In the genomic region with DNA sequence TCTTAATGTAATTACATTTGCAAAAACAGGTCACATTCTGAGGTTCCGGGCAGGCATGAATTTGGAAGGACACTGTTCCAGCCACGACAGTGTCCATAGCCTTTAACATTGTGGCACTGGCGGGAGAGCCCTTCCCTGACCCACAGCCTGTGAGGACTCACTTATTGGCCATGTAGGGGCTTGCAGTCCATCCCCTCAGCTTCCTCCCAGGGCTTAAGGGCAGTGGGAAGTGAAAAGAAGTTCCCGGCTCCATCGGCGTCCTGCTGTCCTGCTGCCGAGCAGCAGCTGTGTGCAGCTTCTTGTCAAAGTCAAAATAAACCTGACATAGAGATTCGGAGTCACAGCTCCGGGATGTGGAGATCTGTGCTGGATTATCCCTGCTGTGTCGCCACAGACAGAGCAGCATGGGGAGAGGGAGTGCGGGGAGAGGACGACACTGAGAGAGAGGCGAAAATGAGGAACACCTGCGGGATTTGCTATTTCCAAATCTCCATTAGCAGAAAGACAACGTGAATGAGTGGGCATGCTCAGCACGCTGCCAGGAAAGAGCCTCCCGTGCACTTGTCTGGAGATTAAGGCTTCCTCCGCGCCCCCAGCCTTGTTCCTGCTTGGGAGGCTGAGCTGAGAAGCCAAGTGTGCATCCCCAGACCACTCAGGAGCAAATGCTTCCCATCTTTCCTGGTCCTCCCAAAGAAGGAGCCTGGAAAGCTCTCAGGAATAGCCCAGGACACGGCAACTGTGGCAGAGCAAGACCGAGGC, we compare ENCODE assay signal across 1 cellular context.
TF ChIP-seq lines count a peak whose summit lies in the region.

No MANE protein-coding gene starts in this region.

TF ChIP-seq in HepG2, 621 proteins besides CTCF, POLR2A, EP300 and RAD21:
- TF ChIP-seq, protein P1, sequence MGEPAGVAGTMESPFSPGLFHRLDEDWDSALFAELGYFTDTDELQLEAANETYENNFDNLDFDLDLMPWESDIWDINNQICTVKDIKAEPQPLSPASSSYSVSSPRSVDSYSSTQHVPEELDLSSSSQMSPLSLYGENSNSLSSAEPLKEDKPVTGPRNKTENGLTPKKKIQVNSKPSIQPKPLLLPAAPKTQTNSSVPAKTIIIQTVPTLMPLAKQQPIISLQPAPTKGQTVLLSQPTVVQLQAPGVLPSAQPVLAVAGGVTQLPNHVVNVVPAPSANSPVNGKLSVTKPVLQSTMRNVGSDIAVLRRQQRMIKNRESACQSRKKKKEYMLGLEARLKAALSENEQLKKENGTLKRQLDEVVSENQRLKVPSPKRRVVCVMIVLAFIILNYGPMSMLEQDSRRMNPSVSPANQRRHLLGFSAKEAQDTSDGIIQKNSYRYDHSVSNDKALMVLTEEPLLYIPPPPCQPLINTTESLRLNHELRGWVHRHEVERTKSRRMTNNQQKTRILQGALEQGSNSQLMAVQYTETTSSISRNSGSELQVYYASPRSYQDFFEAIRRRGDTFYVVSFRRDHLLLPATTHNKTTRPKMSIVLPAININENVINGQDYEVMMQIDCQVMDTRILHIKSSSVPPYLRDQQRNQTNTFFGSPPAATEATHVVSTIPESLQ (CRISPR knock-in tag; conservative IDR thresholded peaks at IDR 0.05), result no peak
- no peak for TF ChIP-seq THYN1 (CRISPR knock-in tag; IDR thresholded peaks at IDR 0.05; ENCODE audit: borderline replicate concordance, low read depth)
- no peak for TF ChIP-seq MEF2D (CRISPR knock-in tag; IDR thresholded peaks at IDR 0.05)
- TF ChIP-seq HMG20B (CRISPR knock-in tag; conservative IDR thresholded peaks at IDR 0.05), result no peak
- TF ChIP-seq MYNN (CRISPR knock-in tag; IDR thresholded peaks at IDR 0.05; ENCODE audit: low read depth), result no peak
- no peak for TF ChIP-seq HOXD1 (CRISPR knock-in tag; IDR thresholded peaks at IDR 0.05)
- TF ChIP-seq DMAP1 (CRISPR knock-in tag; IDR thresholded peaks at IDR 0.05), result no peak
- TF ChIP-seq, protein P2, sequence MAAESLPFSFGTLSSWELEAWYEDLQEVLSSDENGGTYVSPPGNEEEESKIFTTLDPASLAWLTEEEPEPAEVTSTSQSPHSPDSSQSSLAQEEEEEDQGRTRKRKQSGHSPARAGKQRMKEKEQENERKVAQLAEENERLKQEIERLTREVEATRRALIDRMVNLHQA (CRISPR knock-in tag; IDR thresholded peaks at IDR 0.05), result no peak
- no peak for TF ChIP-seq ZNF629 (CRISPR knock-in tag; conservative IDR thresholded peaks at IDR 0.05)
- TF ChIP-seq, protein P3, sequence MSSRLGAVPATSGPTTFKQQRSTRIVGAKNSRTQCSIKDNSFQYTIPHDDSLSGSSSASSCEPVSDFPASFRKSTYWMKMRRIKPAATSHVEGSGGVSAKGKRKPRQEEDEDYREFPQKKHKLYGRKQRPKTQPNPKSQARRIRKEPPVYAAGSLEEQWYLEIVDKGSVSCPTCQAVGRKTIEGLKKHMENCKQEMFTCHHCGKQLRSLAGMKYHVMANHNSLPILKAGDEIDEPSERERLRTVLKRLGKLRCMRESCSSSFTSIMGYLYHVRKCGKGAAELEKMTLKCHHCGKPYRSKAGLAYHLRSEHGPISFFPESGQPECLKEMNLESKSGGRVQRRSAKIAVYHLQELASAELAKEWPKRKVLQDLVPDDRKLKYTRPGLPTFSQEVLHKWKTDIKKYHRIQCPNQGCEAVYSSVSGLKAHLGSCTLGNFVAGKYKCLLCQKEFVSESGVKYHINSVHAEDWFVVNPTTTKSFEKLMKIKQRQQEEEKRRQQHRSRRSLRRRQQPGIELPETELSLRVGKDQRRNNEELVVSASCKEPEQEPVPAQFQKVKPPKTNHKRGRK (CRISPR knock-in tag; IDR thresholded peaks at IDR 0.05), result no peak
- TF ChIP-seq, protein P4, sequence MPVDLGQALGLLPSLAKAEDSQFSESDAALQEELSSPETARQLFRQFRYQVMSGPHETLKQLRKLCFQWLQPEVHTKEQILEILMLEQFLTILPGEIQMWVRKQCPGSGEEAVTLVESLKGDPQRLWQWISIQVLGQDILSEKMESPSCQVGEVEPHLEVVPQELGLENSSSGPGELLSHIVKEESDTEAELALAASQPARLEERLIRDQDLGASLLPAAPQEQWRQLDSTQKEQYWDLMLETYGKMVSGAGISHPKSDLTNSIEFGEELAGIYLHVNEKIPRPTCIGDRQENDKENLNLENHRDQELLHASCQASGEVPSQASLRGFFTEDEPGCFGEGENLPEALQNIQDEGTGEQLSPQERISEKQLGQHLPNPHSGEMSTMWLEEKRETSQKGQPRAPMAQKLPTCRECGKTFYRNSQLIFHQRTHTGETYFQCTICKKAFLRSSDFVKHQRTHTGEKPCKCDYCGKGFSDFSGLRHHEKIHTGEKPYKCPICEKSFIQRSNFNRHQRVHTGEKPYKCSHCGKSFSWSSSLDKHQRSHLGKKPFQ (CRISPR knock-in tag; IDR thresholded peaks at IDR 0.05; ENCODE audit: insufficient replicate concordance), result no peak
- TF ChIP-seq ZNF841 (CRISPR knock-in tag; IDR thresholded peaks at IDR 0.05; ENCODE audit: borderline replicate concordance), result no peak
- TF ChIP-seq, protein P5, sequence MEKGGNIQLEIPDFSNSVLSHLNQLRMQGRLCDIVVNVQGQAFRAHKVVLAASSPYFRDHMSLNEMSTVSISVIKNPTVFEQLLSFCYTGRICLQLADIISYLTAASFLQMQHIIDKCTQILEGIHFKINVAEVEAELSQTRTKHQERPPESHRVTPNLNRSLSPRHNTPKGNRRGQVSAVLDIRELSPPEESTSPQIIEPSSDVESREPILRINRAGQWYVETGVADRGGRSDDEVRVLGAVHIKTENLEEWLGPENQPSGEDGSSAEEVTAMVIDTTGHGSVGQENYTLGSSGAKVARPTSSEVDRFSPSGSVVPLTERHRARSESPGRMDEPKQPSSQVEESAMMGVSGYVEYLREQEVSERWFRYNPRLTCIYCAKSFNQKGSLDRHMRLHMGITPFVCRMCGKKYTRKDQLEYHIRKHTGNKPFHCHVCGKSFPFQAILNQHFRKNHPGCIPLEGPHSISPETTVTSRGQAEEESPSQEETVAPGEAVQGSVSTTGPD (CRISPR knock-in tag; IDR thresholded peaks at IDR 0.05), result no peak
- TF ChIP-seq POLR2G (IDR thresholded peaks at IDR 0.05; ENCODE audit: low read depth, low read length), result no peak
- TF ChIP-seq HMG20A (CRISPR knock-in tag; IDR thresholded peaks at IDR 0.05; ENCODE audit: borderline replicate concordance), result no peak
- TF ChIP-seq, protein P6, sequence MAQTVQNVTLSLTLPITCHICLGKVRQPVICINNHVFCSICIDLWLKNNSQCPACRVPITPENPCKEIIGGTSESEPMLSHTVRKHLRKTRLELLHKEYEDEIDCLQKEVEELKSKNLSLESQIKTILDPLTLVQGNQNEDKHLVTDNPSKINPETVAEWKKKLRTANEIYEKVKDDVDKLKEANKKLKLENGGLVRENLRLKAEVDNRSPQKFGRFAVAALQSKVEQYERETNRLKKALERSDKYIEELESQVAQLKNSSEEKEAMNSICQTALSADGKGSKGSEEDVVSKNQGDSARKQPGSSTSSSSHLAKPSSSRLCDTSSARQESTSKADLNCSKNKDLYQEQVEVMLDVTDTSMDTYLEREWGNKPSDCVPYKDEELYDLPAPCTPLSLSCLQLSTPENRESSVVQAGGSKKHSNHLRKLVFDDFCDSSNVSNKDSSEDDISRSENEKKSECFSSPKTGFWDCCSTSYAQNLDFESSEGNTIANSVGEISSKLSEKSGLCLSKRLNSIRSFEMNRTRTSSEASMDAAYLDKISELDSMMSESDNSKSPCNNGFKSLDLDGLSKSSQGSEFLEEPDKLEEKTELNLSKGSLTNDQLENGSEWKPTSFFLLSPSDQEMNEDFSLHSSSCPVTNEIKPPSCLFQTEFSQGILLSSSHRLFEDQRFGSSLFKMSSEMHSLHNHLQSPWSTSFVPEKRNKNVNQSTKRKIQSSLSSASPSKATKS (CRISPR knock-in tag; IDR thresholded peaks at IDR 0.05), result no peak
- no peak for TF ChIP-seq ZMYM3 (CRISPR knock-in tag; IDR thresholded peaks at IDR 0.05)
- TF ChIP-seq, protein P7, sequence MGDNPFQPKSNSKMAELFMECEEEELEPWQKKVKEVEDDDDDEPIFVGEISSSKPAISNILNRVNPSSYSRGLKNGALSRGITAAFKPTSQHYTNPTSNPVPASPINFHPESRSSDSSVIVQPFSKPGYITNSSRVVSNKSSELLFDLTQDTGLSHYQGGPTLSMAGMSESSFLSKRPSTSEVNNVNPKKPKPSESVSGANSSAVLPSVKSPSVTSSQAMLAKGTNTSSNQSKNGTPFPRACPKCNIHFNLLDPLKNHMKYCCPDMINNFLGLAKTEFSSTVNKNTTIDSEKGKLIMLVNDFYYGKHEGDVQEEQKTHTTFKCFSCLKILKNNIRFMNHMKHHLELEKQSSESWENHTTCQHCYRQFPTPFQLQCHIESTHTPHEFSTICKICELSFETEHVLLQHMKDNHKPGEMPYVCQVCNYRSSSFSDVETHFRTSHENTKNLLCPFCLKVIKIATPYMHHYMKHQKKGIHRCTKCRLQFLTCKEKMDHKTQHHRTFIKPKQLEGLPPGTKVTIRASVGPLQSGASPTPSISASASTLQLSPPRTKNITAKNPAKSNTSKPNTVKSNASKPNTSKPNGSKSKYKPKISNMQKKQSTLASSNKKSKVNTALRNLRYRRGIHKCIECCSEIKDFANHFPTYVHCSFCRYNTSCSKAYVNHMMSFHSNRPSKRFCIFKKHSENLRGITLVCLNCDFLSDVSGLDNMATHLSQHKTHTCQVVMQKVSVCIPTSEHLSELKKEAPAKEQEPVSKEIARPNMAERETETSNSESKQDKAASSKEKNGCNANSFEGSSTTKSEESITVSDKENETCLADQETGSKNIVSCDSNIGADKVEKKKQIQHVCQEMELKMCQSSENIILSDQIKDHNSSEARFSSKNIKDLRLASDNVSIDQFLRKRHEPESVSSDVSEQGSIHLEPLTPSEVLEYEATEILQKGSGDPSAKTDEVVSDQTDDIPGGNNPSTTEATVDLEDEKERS (CRISPR knock-in tag; IDR thresholded peaks at IDR 0.05), result no peak
- TF ChIP-seq DNMT1 (CRISPR knock-in tag; IDR thresholded peaks at IDR 0.05), result no peak
